ENCODE assay signal across 1 cellular context in the genomic region with DNA sequence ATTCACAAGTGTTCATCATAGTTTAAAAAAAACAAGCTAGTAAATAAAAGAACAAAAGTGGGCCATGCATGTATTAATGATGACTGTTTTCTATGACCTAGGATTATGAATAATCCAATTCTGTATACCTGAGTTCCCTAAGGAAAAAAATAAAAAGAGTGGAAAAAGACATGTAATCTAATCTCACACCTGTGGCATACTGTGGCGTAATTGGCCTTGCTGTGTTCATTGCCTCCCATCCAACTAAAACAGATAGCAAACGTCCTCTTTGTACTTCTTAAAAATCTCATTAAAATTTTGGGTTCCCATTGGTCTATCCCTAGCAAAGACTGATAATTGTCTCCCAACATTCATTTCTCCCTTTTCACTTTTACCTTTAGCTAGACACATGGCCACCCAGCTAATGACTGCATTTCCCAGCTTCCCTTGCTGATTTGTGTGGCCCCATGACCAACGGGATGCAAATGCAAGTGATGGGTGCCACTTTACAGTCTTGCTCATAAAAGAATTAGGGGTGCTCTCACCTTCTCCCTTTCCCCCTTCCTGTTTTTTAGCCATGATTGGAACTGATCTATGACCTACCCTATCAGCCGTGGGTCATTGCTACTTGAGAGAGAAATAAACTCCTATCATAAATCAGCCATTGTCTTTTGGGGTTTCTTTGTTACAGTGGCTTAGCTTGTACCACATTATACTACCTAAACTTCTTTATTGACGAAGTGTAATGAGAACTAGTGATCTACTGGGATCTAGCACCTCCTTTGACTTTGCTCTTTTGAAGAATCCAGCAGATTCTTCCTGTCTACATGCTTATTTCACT.
A peak's percentile ranks its signal among the peaks of the same experiment; 100 is the strongest.
TF ChIP-seq lines count a peak whose summit lies in the region.

No MANE protein-coding gene starts in this region.

TF ChIP-seq in WTC11, 78 proteins besides CTCF, POLR2A, EP300 and RAD21 (continued from another document):
- TF ChIP-seq, protein P1, sequence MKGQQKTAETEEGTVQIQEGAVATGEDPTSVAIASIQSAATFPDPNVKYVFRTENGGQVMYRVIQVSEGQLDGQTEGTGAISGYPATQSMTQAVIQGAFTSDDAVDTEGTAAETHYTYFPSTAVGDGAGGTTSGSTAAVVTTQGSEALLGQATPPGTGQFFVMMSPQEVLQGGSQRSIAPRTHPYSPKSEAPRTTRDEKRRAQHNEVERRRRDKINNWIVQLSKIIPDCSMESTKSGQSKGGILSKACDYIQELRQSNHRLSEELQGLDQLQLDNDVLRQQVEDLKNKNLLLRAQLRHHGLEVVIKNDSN (CRISPR knock-in tag; IDR thresholded peaks at IDR 0.05): peak; percentile 52; the same call in 1 of the 2 replicates
